8 cellular contexts compared by ENCODE assay signal in the genomic region with DNA sequence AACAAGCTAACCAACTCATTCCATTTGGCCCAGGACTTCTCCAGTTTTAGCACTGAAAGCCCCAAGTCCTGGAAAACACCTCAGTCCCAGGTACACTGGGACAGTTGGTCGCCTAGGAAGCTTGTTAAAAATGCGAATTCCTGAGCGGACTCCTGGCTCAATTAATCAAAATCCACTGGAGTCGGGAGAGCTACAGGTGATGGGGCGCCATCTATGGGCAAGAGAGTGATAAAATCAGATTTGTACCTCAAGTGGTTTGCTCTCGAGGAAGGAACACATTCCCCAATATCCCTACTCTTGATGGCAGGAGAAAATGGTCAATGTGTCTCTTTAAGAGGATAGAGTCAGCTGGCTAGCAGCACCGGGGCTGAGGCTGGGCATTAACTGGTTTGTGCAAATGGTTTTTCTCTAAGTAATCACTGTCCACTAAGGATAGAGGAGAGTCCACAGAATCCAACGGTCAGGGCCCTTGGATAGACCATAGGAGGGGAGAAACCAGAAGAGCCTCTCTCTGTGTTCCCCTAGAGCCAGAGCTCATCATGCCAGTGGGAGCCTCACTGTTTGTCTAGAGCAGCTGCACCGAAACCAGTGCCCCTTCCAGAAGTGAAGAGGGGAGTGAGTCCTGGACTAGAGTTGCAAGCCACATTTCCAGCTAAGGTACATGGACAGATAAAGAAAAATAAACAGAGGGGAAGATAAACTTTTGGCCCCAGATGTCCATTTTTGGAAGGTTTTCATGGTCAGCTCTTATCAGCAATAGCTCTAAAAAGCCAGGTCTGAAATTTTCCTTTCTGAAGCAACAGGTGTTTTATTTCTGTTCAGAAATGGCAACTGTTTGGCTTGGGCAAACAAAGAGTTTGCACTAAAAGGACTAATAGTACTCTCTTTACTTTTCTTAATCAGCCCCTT.
DNase-seq lines count a peak whose midpoint lies in the region; ATAC-seq and TF ChIP-seq lines count a peak whose summit lies in the region.

No MANE protein-coding gene starts in this region.

- H3K4me3 ChIP-seq in HCT116 (replicated peaks in 1 of 2; ENCODE audit: low read depth in 1 of 2, low read length in 2 of 2) = peak overlapping the region in 1 of 2 experiments; percentile 22; a peak in 1 of 4 replicates

- H3K36me3 Mint-ChIP-seq in CD14-positive monocyte (no peaks in the 10 kb centered on the region), type B pancreatic cell (no peaks in the 10 kb centered on the region)
- no peaks in the 10 kb centered on the region for H3K36me3 Mint-ChIP-seq in natural killer cell treated with Interleukin-12 subunit alpha and Interleukin-12 subunit beta and Interleukin-15 and Interleukin-18, amount 100 ng/mL, for 72 hours

- H3K27me3 ChIP-seq in HCT116 (ENCODE audit: insufficient read depth, low read length) = no peaks in the 10 kb centered on the region

- no peak overlapping the region for H3K9ac ChIP-seq in HCT116 (ENCODE audit: low read length)

- no peaks in the 10 kb centered on the region for H3K9me3 ChIP-seq in HCT116 (ENCODE audit: control insufficient read depth in 1 of 2, insufficient read depth in 1 of 2, low read depth in 1 of 2, low read length in 2 of 2)

- intact Hi-C loops in CD14-positive monocyte (cut with micrococcal nuclease) = no loop called here
- intact Hi-C loops in HCT116 (cut with micrococcal nuclease) = loop anchor here (1.0 to 10.0 kb wide), 5 partner anchors 42 to 686 kb away; a partner anchor contains a TSS

- H3K27me3 Mint-ChIP-seq in CD14-positive monocyte (ENCODE audit: low read depth in 3 of 3) (peaks cover 5 to 21% (median 18%) of the 10 kb centered on the region in 3 donors), type B pancreatic cell (peaks cover 26% of the 10 kb centered on the region)
- H3K27me3 Mint-ChIP-seq in natural killer cell treated with Interleukin-12 subunit alpha and Interleukin-12 subunit beta and Interleukin-15 and Interleukin-18, amount 100 ng/mL, for 72 hours = peaks cover 40 to 41% of the 10 kb centered on the region in 2 donors

- H3K4me2 ChIP-seq in HCT116 (ENCODE audit: low read length) = peak overlapping the region; percentile 61

- no TSS peak for BruUV-seq in HCT116 (replicated peaks; lab: Mats Ljungman, UMichigan)

- TF ChIP-seq CTCF in CD14-positive monocyte (IDR thresholded peaks at IDR 0.05) (peak; percentile 75), HCT116 (IDR thresholded peaks at IDR 0.05 in 2 of 3, conservative IDR thresholded peaks at IDR 0.05 in 1 of 3; ENCODE audit: borderline replicate concordance in 1 of 3, insufficient read depth in 1 of 3, low read depth in 2 of 3, low read length in 2 of 3) (peak; percentile 70 to 79 (median 76)), type B pancreatic cell (conservative IDR thresholded peaks at IDR 0.05) (peak; percentile 81)

- RAD21 ChIA-PET in HCT116 (lab: Charles Lee; ENCODE audit: low non-redundant PET in 1 of 2, low total read pairs in 2 of 2, uncharacterized antibody in 2 of 2, unreplicated experiment in 2 of 2) = interaction anchor here in 1 of 2 experiments (0.8 to 0.9 kb wide), 2 partner anchors 219 to 242 kb away, joined by 3 read pairs; no protein-coding TSS in a partner anchor

- H3K4me3 Mint-ChIP-seq in CD14-positive monocyte (peak overlapping the region; percentile 11 to 32), type B pancreatic cell (no peak overlapping the region)
- peak overlapping the region; percentile 67 for H3K4me3 Mint-ChIP-seq in natural killer cell treated with Interleukin-12 subunit alpha and Interleukin-12 subunit beta and Interleukin-15 and Interleukin-18, amount 100 ng/mL, for 72 hours

- POLR2A ChIA-PET in HCT116 (lab: Charles Lee) = no interaction called here

- no peaks in the 10 kb centered on the region for H3K9me3 Mint-ChIP-seq in CD14-positive monocyte
- no peaks in the 10 kb centered on the region for H3K9me3 Mint-ChIP-seq in natural killer cell treated with Interleukin-12 subunit alpha and Interleukin-12 subunit beta and Interleukin-15 and Interleukin-18, amount 100 ng/mL, for 72 hours
- H3K9me3 Mint-ChIP-seq in type B pancreatic cell = no peaks in the 10 kb centered on the region

- H3K79me2 ChIP-seq in HCT116 (ENCODE audit: insufficient read depth, low read length) = no peaks in the 10 kb centered on the region

- peaks cover 0 to 12% of the 10 kb centered on the region in 2 experiments; a peak in 2 of 4 replicates for H3K4me1 ChIP-seq in HCT116 (ENCODE audit: control insufficient read depth in 1 of 2, insufficient read depth in 2 of 2, low read length in 2 of 2)

- no peak for DNase-seq in CD14-positive monocyte (ENCODE audit: low spot score)
- peak; percentile 52 for DNase-seq in HCT116 (ENCODE audit: low read depth, low spot score)
- DNase-seq in NCI-H82 (lab: John Stamatoyannopoulos, UW) = peak; percentile 86
- peak; percentile 42 for DNase-seq in activated CD8-positive, alpha-beta memory T cell treated with anti-CD3 and anti-CD28 coated beads, Interleukin-2, amount 50 U/mL, for 4 hours
- DNase-seq in fibroblast of peridontal ligament (ENCODE audit: extremely low read depth) = peak; percentile 77
- peak; percentile 68 for DNase-seq in natural killer cell treated with Interleukin-12 subunit alpha and Interleukin-12 subunit beta and Interleukin-15 and Interleukin-18, amount 100 ng/mL, for 72 hours (ENCODE audit: low spot score)
- DNase-seq in type B pancreatic cell (ENCODE audit: extremely low spot score, unreplicated experiment) = no peak

- no peaks in the 10 kb centered on the region for H4K20me1 ChIP-seq in HCT116 (ENCODE audit: insufficient read depth)

- H3K27ac Mint-ChIP-seq in CD14-positive monocyte = no peak overlapping the region
- peak overlapping the region in 1 of 2 donors; percentile 73 for H3K27ac Mint-ChIP-seq in natural killer cell treated with Interleukin-12 subunit alpha and Interleukin-12 subunit beta and Interleukin-15 and Interleukin-18, amount 100 ng/mL, for 72 hours
- no peak overlapping the region for H3K27ac Mint-ChIP-seq in type B pancreatic cell

- TF ChIP-seq POLR2A in HCT116 (IDR thresholded peaks at IDR 0.05; ENCODE audit: borderline replicate concordance, extremely low read depth, insufficient read depth, insufficient read length) = no peak

- peak; percentile 83 for TF ChIP-seq RAD21 in HCT116 (IDR thresholded peaks at IDR 0.05; ENCODE audit: low read depth)

- CTCF ChIA-PET in HCT116 (lab: Charles Lee) = interaction anchor here (0.7 to 2.7 kb wide), 27 partner anchors 8 to 687 kb away, joined by 3 to 31 read pairs (median 3); no protein-coding TSS in a partner anchor

- peak overlapping the region; percentile 71 for H2AFZ ChIP-seq in HCT116 (ENCODE audit: low read depth, low read length, poor library complexity, severe bottlenecking)

- no peaks in the 10 kb centered on the region for H3K9me2 ChIP-seq in HCT116 (ENCODE audit: insufficient read depth)

- H3K36me3 ChIP-seq in HCT116 (ENCODE audit: control insufficient read depth in 1 of 2, insufficient read depth in 2 of 2, low read length in 2 of 2) = no peaks in the 10 kb centered on the region

- peak; percentile 62 for ATAC-seq in HCT116
- no peak for ATAC-seq in natural killer cell treated with Interleukin-12 subunit alpha and Interleukin-12 subunit beta and Interleukin-15 and Interleukin-18, amount 100 ng/mL, for 72 hours
- ATAC-seq in HG03095 (IDR thresholded peaks at IDR 0.05; ENCODE audit: unreplicated experiment) = no peak

- no peak overlapping the region for H3K27ac ChIP-seq in HCT116 (ENCODE audit: low read depth, low read length)

- peaks cover 18% of the 10 kb centered on the region for H3K4me1 Mint-ChIP-seq in CD14-positive monocyte
- H3K4me1 Mint-ChIP-seq in natural killer cell treated with Interleukin-12 subunit alpha and Interleukin-12 subunit beta and Interleukin-15 and Interleukin-18, amount 100 ng/mL, for 72 hours (ENCODE audit: low read depth in 2 of 2) = peaks cover 17 to 27% of the 10 kb centered on the region in 2 donors
- peaks cover 10% of the 10 kb centered on the region for H3K4me1 Mint-ChIP-seq in type B pancreatic cell (ENCODE audit: unreplicated experiment)

TF ChIP-seq in HCT116, 20 proteins besides CTCF, POLR2A, EP300 and RAD21:
- no peak for TF ChIP-seq ELF1 (IDR thresholded peaks at IDR 0.05; ENCODE audit: borderline replicate concordance, low read depth)
- TF ChIP-seq CBX3 (IDR thresholded peaks at IDR 0.05; ENCODE audit: low read depth) = no peak
- TF ChIP-seq, protein P1, sequence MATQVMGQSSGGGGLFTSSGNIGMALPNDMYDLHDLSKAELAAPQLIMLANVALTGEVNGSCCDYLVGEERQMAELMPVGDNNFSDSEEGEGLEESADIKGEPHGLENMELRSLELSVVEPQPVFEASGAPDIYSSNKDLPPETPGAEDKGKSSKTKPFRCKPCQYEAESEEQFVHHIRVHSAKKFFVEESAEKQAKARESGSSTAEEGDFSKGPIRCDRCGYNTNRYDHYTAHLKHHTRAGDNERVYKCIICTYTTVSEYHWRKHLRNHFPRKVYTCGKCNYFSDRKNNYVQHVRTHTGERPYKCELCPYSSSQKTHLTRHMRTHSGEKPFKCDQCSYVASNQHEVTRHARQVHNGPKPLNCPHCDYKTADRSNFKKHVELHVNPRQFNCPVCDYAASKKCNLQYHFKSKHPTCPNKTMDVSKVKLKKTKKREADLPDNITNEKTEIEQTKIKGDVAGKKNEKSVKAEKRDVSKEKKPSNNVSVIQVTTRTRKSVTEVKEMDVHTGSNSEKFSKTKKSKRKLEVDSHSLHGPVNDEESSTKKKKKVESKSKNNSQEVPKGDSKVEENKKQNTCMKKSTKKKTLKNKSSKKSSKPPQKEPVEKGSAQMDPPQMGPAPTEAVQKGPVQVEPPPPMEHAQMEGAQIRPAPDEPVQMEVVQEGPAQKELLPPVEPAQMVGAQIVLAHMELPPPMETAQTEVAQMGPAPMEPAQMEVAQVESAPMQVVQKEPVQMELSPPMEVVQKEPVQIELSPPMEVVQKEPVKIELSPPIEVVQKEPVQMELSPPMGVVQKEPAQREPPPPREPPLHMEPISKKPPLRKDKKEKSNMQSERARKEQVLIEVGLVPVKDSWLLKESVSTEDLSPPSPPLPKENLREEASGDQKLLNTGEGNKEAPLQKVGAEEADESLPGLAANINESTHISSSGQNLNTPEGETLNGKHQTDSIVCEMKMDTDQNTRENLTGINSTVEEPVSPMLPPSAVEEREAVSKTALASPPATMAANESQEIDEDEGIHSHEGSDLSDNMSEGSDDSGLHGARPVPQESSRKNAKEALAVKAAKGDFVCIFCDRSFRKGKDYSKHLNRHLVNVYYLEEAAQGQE (IDR thresholded peaks at IDR 0.05; ENCODE audit: low read depth) = no peak
- TF ChIP-seq EGR1 (IDR thresholded peaks at IDR 0.05; ENCODE audit: low read depth) = no peak
- no peak for TF ChIP-seq SIN3A (IDR thresholded peaks at IDR 0.05; ENCODE audit: low read depth)
- TF ChIP-seq FOSL1 (IDR thresholded peaks at IDR 0.05; ENCODE audit: low read depth) = no peak
- TF ChIP-seq POLR2AphosphoS5 (IDR thresholded peaks at IDR 0.05; ENCODE audit: low read depth, low read length) = no peak
- TF ChIP-seq, protein P2, sequence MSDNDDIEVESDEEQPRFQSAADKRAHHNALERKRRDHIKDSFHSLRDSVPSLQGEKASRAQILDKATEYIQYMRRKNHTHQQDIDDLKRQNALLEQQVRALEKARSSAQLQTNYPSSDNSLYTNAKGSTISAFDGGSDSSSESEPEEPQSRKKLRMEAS (IDR thresholded peaks at IDR 0.05) = no peak

Comparison
In these comparisons a context has a peak if more than half of its experiments do, and no peak if none do; other contexts are left out.
1. DNase-seq: peak in HCT116 (single experiment), NCI-H82 (single experiment), activated CD8-positive, alpha-beta memory T cell treated with anti-CD3 and anti-CD28 coated beads, Interleukin-2, amount 50 U/mL, for 4 hours (single experiment), fibroblast of peridontal ligament (single experiment) and natural killer cell treated with Interleukin-12 subunit alpha and Interleukin-12 subunit beta and Interleukin-15 and Interleukin-18, amount 100 ng/mL, for 72 hours (single experiment); none in CD14-positive monocyte (single experiment) and type B pancreatic cell (single experiment).
2. Peak in every context shown above with its lines, with median percentiles within 50 percentile points of each other: CTCF ChIP-seq.